Comparison of ENCODE assay signal across 14 cellular contexts in genomic region chr5:61603211-61603908, GRCh38.
DNase-seq lines count a peak whose midpoint lies in the region; ATAC-seq, FAIRE-seq and TF ChIP-seq lines count a peak whose summit lies in the region.
"Had no signal": no experiment of that assay in that cellular context is flagged by ENCODE, and none has a peak within 500 bp of the region (broad histone marks: within the 10 kb centered on the region; RNA-seq: fewer than 3 reads in every experiment).

No MANE protein-coding gene starts in this region.

- 36 to 50% methylated on average over 5 to 6 of the region's 6 CpGs for WGBS in body of pancreas, 2 donors
- whole genome bisulfite sequencing in aorta, 2 donors: 17 to 18% methylated on average over 6 of the region's 6 CpGs

- ATAC-seq in Right ventricle myocardium inferior (peak; percentile 79), body of pancreas (no peak), aorta (ENCODE audit: low FRiP score) (peak; percentile 44), HG03521 (IDR thresholded peaks at IDR 0.05; ENCODE audit: unreplicated experiment) (no peak), GM21723 (IDR thresholded peaks at IDR 0.05; ENCODE audit: unreplicated experiment) (no peak)
- ATAC-seq: stimulated activated naive CD8-positive, alpha-beta T cell treated with anti-CD3 and anti-CD28 coated beads, Interleukin-15, Interleukin-2, amounts not matched to agents 100 U/mL and 50 U/mL, for 24 hours had no signal

- no peaks in the 10 kb centered on the region for H3K27me3 ChIP-seq in body of pancreas
- H3K27me3 ChIP-seq in aorta (ENCODE audit: control insufficient read depth in 1 of 2, insufficient read depth in 2 of 2, low read length in 1 of 2): no peaks in the 10 kb centered on the region
- H3K27me3 ChIP-seq: esophagus squamous epithelium had no signal

- H3K4me3 ChIP-seq in body of pancreas: no peak overlapping the region
- H3K4me3 ChIP-seq in kidney (ENCODE audit: low read length in 2 of 2): no peak overlapping the region
- H3K4me3 ChIP-seq in aorta (ENCODE audit: low read length in 2 of 2): no peak overlapping the region
- H3K4me3 ChIP-seq: esophagus squamous epithelium had no signal

- TF ChIP-seq CTCF in body of pancreas (IDR thresholded peaks at IDR 0.05) (peak in 2 of 7 experiments; percentile 21 to 27), kidney (IDR thresholded peaks at IDR 0.05; ENCODE audit: borderline replicate concordance, extremely low read depth, insufficient read depth) (no peak)

- FAIRE-seq in kidney (lab: Jason Lieb, UNC): no peak

- intact Hi-C loops in Right ventricle myocardium inferior (cut with DNase I): no loop called here
- intact Hi-C loops in cardiac septum (cut with DNase I): no loop called here
- intact Hi-C loops in body of pancreas (cut with DNase I): no loop called here
- intact Hi-C loops in kidney (cut with DNase I): no loop called here
- intact Hi-C loops in aorta (cut with DNase I): no loop called here

- H3K27ac ChIP-seq in body of pancreas (no peak overlapping the region), kidney (ENCODE audit: low read depth in 2 of 2, low read length in 2 of 2) (no peak overlapping the region), aorta (ENCODE audit: low read depth in 1 of 2, low read length in 2 of 2) (no peak overlapping the region)
- H3K27ac ChIP-seq: esophagus squamous epithelium, RWPE1 had no signal

- no peak for TF ChIP-seq POLR2A in body of pancreas (IDR thresholded peaks at IDR 0.05)

- H3K4me1 ChIP-seq in body of pancreas (peaks cover 31% of the 10 kb centered on the region), kidney (ENCODE audit: control insufficient read depth in 1 of 2, insufficient read depth in 1 of 2, low read depth in 1 of 2, low read length in 2 of 2) (peaks cover 0 to 3% of the 10 kb centered on the region in 2 donors), aorta (ENCODE audit: control insufficient read depth in 1 of 2, insufficient read depth in 2 of 2, low read length in 2 of 2) (peaks cover 0 to 3% of the 10 kb centered on the region in 2 donors)

- H3K9ac ChIP-seq in kidney (ENCODE audit: low read length in 2 of 2): no peak overlapping the region

- H3K36me3 ChIP-seq in body of pancreas (replicated peaks in 1 of 2; ENCODE audit: insufficient read depth in 1 of 2, low read depth in 2 of 2) (no peaks in the 10 kb centered on the region), kidney (ENCODE audit: control insufficient read depth in 1 of 2, insufficient read depth in 2 of 2, low read length in 2 of 2) (no peaks in the 10 kb centered on the region), aorta (ENCODE audit: control insufficient read depth in 1 of 2, insufficient read depth in 2 of 2, low read length in 1 of 2) (no peaks in the 10 kb centered on the region)
- H3K36me3 ChIP-seq: esophagus squamous epithelium had no signal

- no peaks in the 10 kb centered on the region for H3K9me3 ChIP-seq in body of pancreas
- H3K9me3 ChIP-seq in kidney (ENCODE audit: control insufficient read depth in 1 of 2, low read length in 2 of 2): no peaks in the 10 kb centered on the region
- no peaks in the 10 kb centered on the region for H3K9me3 ChIP-seq in aorta (ENCODE audit: control insufficient read depth, low read length)
- H3K9me3 ChIP-seq: esophagus squamous epithelium had no signal

- DNase-seq in Right ventricle myocardium inferior (ENCODE audit: missing footprints): no peak
- DNase-seq in cardiac septum (ENCODE audit: low spot score): no peak
- DNase-seq in body of pancreas: peak in 3 of 4 donors; percentile 46 to 61 (median 60)
- DNase-seq in kidney: peak; percentile 52
- DNase-seq in aorta: peak in 1 of 2 donors; percentile 48
- no peak for DNase-seq in activated CD4-positive, CD25-positive, alpha-beta regulatory T cell treated with anti-CD3 and anti-CD28 coated beads, Interleukin-2, amount 50 U/mL, for 72 hours
- DNase-seq: activated CD4-positive, alpha-beta T cell treated with anti-CD3 and anti-CD28 coated beads for 4 hours; activated naive CD8-positive, alpha-beta T cell treated with anti-CD3 and anti-CD28 coated beads, Interleukin-2, amount 10 ng/mL, durations not matched to agents 7 days and 5 days; AML-193; esophagus squamous epithelium; stimulated activated naive CD8-positive, alpha-beta T cell treated with anti-CD3 and anti-CD28 coated beads, Interleukin-15, Interleukin-2, amounts not matched to agents 100 U/mL and 50 U/mL, for 24 hours had no signal

Comparison
In these comparisons a context has a peak if more than half of its experiments do, and no peak if none do; other contexts are left out.
1. ATAC-seq: peak in Right ventricle myocardium inferior (single experiment) and aorta (single experiment); none in body of pancreas (single experiment), HG03521 (single experiment) and GM21723 (single experiment).
2. DNase-seq: peak in body of pancreas (3 of 4) and kidney (single experiment); none in Right ventricle myocardium inferior (single experiment), cardiac septum (single experiment) and activated CD4-positive, CD25-positive, alpha-beta regulatory T cell treated with anti-CD3 and anti-CD28 coated beads, Interleukin-2, amount 50 U/mL, for 72 hours (single experiment).